ENCODE assay signal across 13 cellular contexts in genomic region chr14:69997849-69998248, GRCh38.
A peak's percentile ranks its signal among the peaks of the same experiment; 100 is the strongest.
DNase-seq lines count a peak whose midpoint lies in the region; ATAC-seq and TF ChIP-seq lines count a peak whose summit lies in the region.
"Had no signal": no experiment of that assay in that cellular context is flagged by ENCODE, and none has a peak within 500 bp of the region (broad histone marks: within the 10 kb centered on the region; RNA-seq: fewer than 3 reads in every experiment).

No MANE protein-coding gene starts in this region.

- DNase-seq in NCI-H2081 (lab: John Stamatoyannopoulos, UW) (peak; percentile 40 to 80), NCI-H2081 treated with DMSO at 0.1 percent for 48 hours (lab: John Stamatoyannopoulos, UW) (no peak), astrocyte of the spinal cord (ENCODE audit: low read depth, low spot score) (peak; percentile 93), iris pigment epithelial cell (ENCODE audit: low read depth) (peak; percentile 93), hypothalamus (lab: John Stamatoyannopoulos, UW) (no peak)
- DNase-seq in effector CD4-positive, alpha-beta T cell = no peak
- DNase-seq: ACHN, HFFc6, MV-4-11, occipital lobe, transverse colon had no signal

- in situ Hi-C loops in astrocyte of the spinal cord (cut with HindIII; ENCODE audit: low sequenced_read_pairs) = no loop called here

- no peak for TF ChIP-seq CTCF in astrocyte of the spinal cord (IDR thresholded peaks at IDR 0.05; ENCODE audit: low read depth, low read length)

- H3K4me3 ChIP-seq in astrocyte of the spinal cord (ENCODE audit: low read depth, low read length) = no peak overlapping the region
- H3K4me3 ChIP-seq: transverse colon had no signal

- ATAC-seq in HG03457 (IDR thresholded peaks at IDR 0.05; ENCODE audit: unreplicated experiment) (no peak), GM21528 (IDR thresholded peaks at IDR 0.05; ENCODE audit: low FRiP score, unreplicated experiment) (no peak)

Comparison
In these comparisons a context has a peak if more than half of its experiments do, and no peak if none do; other contexts are left out.
1. DNase-seq: peak in NCI-H2081 (2 of 2), astrocyte of the spinal cord (single experiment) and iris pigment epithelial cell (single experiment); none in NCI-H2081 treated with DMSO at 0.1 percent for 48 hours (single experiment), effector CD4-positive, alpha-beta T cell (single experiment) and hypothalamus (0 of 51).